In genomic region chr1:78070758-78071157, GRCh38 we compare ENCODE assay signal across 11 cellular contexts. TPM values are rescaled to one million over a fixed set of nuclear protein-coding genes. Genes with fewer than 3 reads are reported as not detected.
A peak's percentile ranks its signal among the peaks of the same experiment; 100 is the strongest.
DNase-seq lines count a peak whose midpoint lies in the region; TF ChIP-seq lines count a peak whose summit lies in the region.
"Had no signal": no experiment of that assay in that cellular context is flagged by ENCODE, and none has a peak within 500 bp of the region (broad histone marks: within the 10 kb centered on the region; RNA-seq: fewer than 3 reads in every experiment).

No MANE protein-coding gene starts in this region.

- no peaks in the 10 kb centered on the region for H3K36me3 Mint-ChIP-seq in activated T-helper 2 cell treated with anti-CD3 and anti-CD28 coated beads, Interferon-gamma antibody, Interleukin-2, Interleukin-4, amounts not matched to agents 10 μg/mL and 5 μg/mL and 100 μg/mL, durations not matched to agents 14 hours and 24 hours and 36 hours (ENCODE audit: low read depth)
- H3K36me3 Mint-ChIP-seq: activated naive CD4-positive, alpha-beta T cell treated with anti-CD3 and anti-CD28 coated beads, Interleukin-2, amount 50 U/mL, for 24 hours had no signal

- DNase-seq in BJ (ENCODE audit: low read depth) (peak; percentile 74), HCEC 1CT (peak; percentile 95), SK-N-SH (no peak), iris pigment epithelial cell (ENCODE audit: low read depth) (peak; percentile 93), head of caudate nucleus (no peak), occipital lobe (lab: John Stamatoyannopoulos, UW) (no peak), NCI-H2107 treated with DMSO at 0.1 percent for 48 hours (lab: John Stamatoyannopoulos, UW; ENCODE audit: unreplicated experiment) (no peak)
- no peak for DNase-seq in activated T-helper 2 cell treated with anti-CD3 and anti-CD28 coated beads, Interferon-gamma antibody, Interleukin-2, Interleukin-4, amounts not matched to agents 10 μg/mL and 5 μg/mL and 100 μg/mL, durations not matched to agents 14 hours and 24 hours and 36 hours (ENCODE audit: low spot score)
- DNase-seq: RPMI8226 had no signal

- H4K20me1 ChIP-seq in SK-N-SH (ENCODE audit: insufficient read depth), result no peaks in the 10 kb centered on the region

- peaks cover 0 to 19% of the 10 kb centered on the region in 2 experiments; a peak in 1 of 4 replicates for H3K4me1 ChIP-seq in SK-N-SH (ENCODE audit: control insufficient read depth in 1 of 2, insufficient read depth in 2 of 2, low read depth in 1 of 2, low read length in 1 of 2)

- no peaks in the 10 kb centered on the region for H3K9me3 Mint-ChIP-seq in activated T-helper 2 cell treated with anti-CD3 and anti-CD28 coated beads, Interferon-gamma antibody, Interleukin-2, Interleukin-4, amounts not matched to agents 10 μg/mL and 5 μg/mL and 100 μg/mL, durations not matched to agents 14 hours and 24 hours and 36 hours
- H3K9me3 Mint-ChIP-seq: activated naive CD4-positive, alpha-beta T cell treated with anti-CD3 and anti-CD28 coated beads, Interleukin-2, amount 50 U/mL, for 24 hours had no signal

- H3K9me2 ChIP-seq in SK-N-SH, result no peaks in the 10 kb centered on the region

- no peak overlapping the region for H2AFZ ChIP-seq in SK-N-SH (ENCODE audit: low read depth)

- intact Hi-C loops in head of caudate nucleus (cut with DNase I), result no loop called here
- intact Hi-C loops in activated T-helper 2 cell treated with anti-CD3 and anti-CD28 coated beads, Interferon-gamma antibody, Interleukin-2, Interleukin-4, amounts not matched to agents 10 μg/mL and 5 μg/mL and 100 μg/mL, durations not matched to agents 14 hours and 24 hours and 36 hours (cut with micrococcal nuclease), result no loop called here

- TF ChIP-seq CTCF in BJ (IDR thresholded peaks at IDR 0.05; ENCODE audit: insufficient read depth, low read depth, low read length) (no peak), SK-N-SH (IDR thresholded peaks at IDR 0.05) (no peak)

- H3K4me2 ChIP-seq in SK-N-SH, result no peak overlapping the region

- WGBS in SK-N-SH (ENCODE audit: low lambda C conversion rate), result 4% methylated on average over 2 of the region's 2 CpGs

- peak in 1 of 2 experiments; percentile 74; a peak in 1 of 4 replicates for TF ChIP-seq EP300 in SK-N-SH (IDR thresholded peaks at IDR 0.05; ENCODE audit: borderline replicate concordance in 1 of 2, low read depth in 1 of 2, low read length in 1 of 2)

- H3K79me2 ChIP-seq in SK-N-SH (ENCODE audit: insufficient read depth), result no peaks in the 10 kb centered on the region

- CTCF ChIA-PET in BJ (lab: Yijun Ruan, JAX), result interaction anchor here (2.2 kb wide), 1 partner anchor 43 kb away, joined by 8 read pairs; no protein-coding TSS in a partner anchor
- CTCF ChIA-PET in SK-N-SH (lab: Yijun Ruan, JAX), result no interaction called here

- H3K27me3 ChIP-seq in BJ (ENCODE audit: control insufficient read depth, insufficient read depth, low read length), result no peaks in the 10 kb centered on the region
- H3K27me3 ChIP-seq in SK-N-SH (ENCODE audit: insufficient read depth), result no peaks in the 10 kb centered on the region

- H3K27ac ChIP-seq in SK-N-SH (ENCODE audit: low read depth in 2 of 2, low read length in 1 of 2), result peak overlapping the region in 1 of 2 experiments; percentile 84; a peak in 2 of 4 replicates

- no peak overlapping the region for H3K27ac Mint-ChIP-seq in activated T-helper 2 cell treated with anti-CD3 and anti-CD28 coated beads, Interferon-gamma antibody, Interleukin-2, Interleukin-4, amounts not matched to agents 10 μg/mL and 5 μg/mL and 100 μg/mL, durations not matched to agents 14 hours and 24 hours and 36 hours
- H3K27ac Mint-ChIP-seq: activated naive CD4-positive, alpha-beta T cell treated with anti-CD3 and anti-CD28 coated beads, Interleukin-2, amount 50 U/mL, for 24 hours had no signal

- H3K27me3 Mint-ChIP-seq in activated T-helper 2 cell treated with anti-CD3 and anti-CD28 coated beads, Interferon-gamma antibody, Interleukin-2, Interleukin-4, amounts not matched to agents 10 μg/mL and 5 μg/mL and 100 μg/mL, durations not matched to agents 14 hours and 24 hours and 36 hours (ENCODE audit: low read depth), result peaks cover 13% of the 10 kb centered on the region

- peaks cover 16% of the 10 kb centered on the region for H3F3A ChIP-seq in SK-N-SH (replicated peaks; ENCODE audit: insufficient read depth)

- 0 out of 2 replicates have a peak overlapping the region, but pooled peaks have one; percentile 24 for H3K9ac ChIP-seq in SK-N-SH

- H3K36me3 ChIP-seq in BJ (ENCODE audit: control insufficient read depth, insufficient read depth, low read length) (no peaks in the 10 kb centered on the region), SK-N-SH (replicated peaks in 1 of 2; ENCODE audit: control insufficient read depth in 1 of 2, insufficient read depth in 2 of 2, low read length in 1 of 2) (no peaks in the 10 kb centered on the region)

- POLR2A ChIA-PET in BJ (lab: Charles Lee), result interaction anchor here (0.6 kb wide), 1 partner anchor 65 kb away, joined by 3 read pairs; no protein-coding TSS in a partner anchor
- POLR2A ChIA-PET in SK-N-SH (lab: Yijun Ruan, JAX), result no interaction called here

- no peak overlapping the region for H3K4me3 Mint-ChIP-seq in activated T-helper 2 cell treated with anti-CD3 and anti-CD28 coated beads, Interferon-gamma antibody, Interleukin-2, Interleukin-4, amounts not matched to agents 10 μg/mL and 5 μg/mL and 100 μg/mL, durations not matched to agents 14 hours and 24 hours and 36 hours (ENCODE audit: low read depth)
- H3K4me3 Mint-ChIP-seq: activated naive CD4-positive, alpha-beta T cell treated with anti-CD3 and anti-CD28 coated beads, Interleukin-2, amount 50 U/mL, for 24 hours had no signal

- TF ChIP-seq RAD21 in SK-N-SH (IDR thresholded peaks at IDR 0.05; ENCODE audit: low read length), result no peak

- H3K4me1 Mint-ChIP-seq in activated T-helper 2 cell treated with anti-CD3 and anti-CD28 coated beads, Interferon-gamma antibody, Interleukin-2, Interleukin-4, amounts not matched to agents 10 μg/mL and 5 μg/mL and 100 μg/mL, durations not matched to agents 14 hours and 24 hours and 36 hours (ENCODE audit: low read depth), result no peaks in the 10 kb centered on the region
- H3K4me1 Mint-ChIP-seq: activated naive CD4-positive, alpha-beta T cell treated with anti-CD3 and anti-CD28 coated beads, Interleukin-2, amount 50 U/mL, for 24 hours had no signal

- H3K9me3 ChIP-seq in SK-N-SH, result no peaks in the 10 kb centered on the region

- H3K4me3 ChIP-seq in BJ (ENCODE audit: low read depth, low read length), result no peak overlapping the region
- H3K4me3 ChIP-seq in SK-N-SH (ENCODE audit: low read depth in 2 of 2, low read length in 1 of 2), result no peak overlapping the region
- H3K4me3 ChIP-seq: lung had no signal

TF ChIP-seq in SK-N-SH, 30 proteins besides CTCF, POLR2A, EP300 and RAD21 (continues in another document):
- TF ChIP-seq JUND (IDR thresholded peaks at IDR 0.05) (peak; percentile 92), MEF2A (IDR thresholded peaks at IDR 0.05; ENCODE audit: borderline replicate concordance, low read depth) (peak; percentile 97), TEAD4 (IDR thresholded peaks at IDR 0.05; ENCODE audit: borderline replicate concordance, insufficient read depth) (peak; percentile 60; the same call in 1 of the 2 replicates), PBX3 (IDR thresholded peaks at IDR 0.05) (peak; percentile 78), MAX (IDR thresholded peaks at IDR 0.05; ENCODE audit: low read depth) (peak; percentile 70; the same call in 1 of the 2 replicates), EZH2phosphoT487 (IDR thresholded peaks at IDR 0.05; ENCODE audit: borderline replicate concordance, low read depth) (no peak), ZBTB33 (IDR thresholded peaks at IDR 0.05; ENCODE audit: borderline replicate concordance, low read depth) (no peak), NFIC (IDR thresholded peaks at IDR 0.05; ENCODE audit: borderline replicate concordance) (peak; percentile 73), RCOR1 (IDR thresholded peaks at IDR 0.05; ENCODE audit: low read length) (no peak)

RNA-seq across cellular contexts. Expression of gene GIPC2, which starts 25.0 kb away (rescaled TPM):
- polyA plus RNA-seq in BJ (2011; rRNA removed), result 0.04 and 0.15 TPM in 2 replicates
- polyA minus RNA-seq in BJ (2011; rRNA and poly(A)+ RNA removed), result 0.09 TPM in 1 of 2 replicates, not detected in the other
- 0.02 TPM in 1 of 2 replicates, not detected in the other for polyA plus RNA-seq in SK-N-SH (2012; rRNA removed)
- 0.04 TPM in 2 replicates for polyA plus RNA-seq in SK-N-SH (2012; cell fraction: cytosol; rRNA removed)
- polyA plus RNA-seq in SK-N-SH (2012; cell fraction: nucleus; rRNA removed), result not detected in 2 replicates
- 0.47 TPM for total RNA-seq in occipital lobe
- 0.07 and 0.09 TPM in 2 replicates for total RNA-seq in activated T-helper 2 cell treated with anti-CD3 and anti-CD28 coated beads, Interferon-gamma antibody, Interleukin-2, Interleukin-4, amounts not matched to agents 10 μg/mL and 5 μg/mL and 100 μg/mL, durations not matched to agents 14 hours and 24 hours and 36 hours

Comparison
In these comparisons a context has a peak if more than half of its experiments do, and no peak if none do; other contexts are left out.
1. DNase-seq: peak in BJ (single experiment), HCEC 1CT (single experiment) and iris pigment epithelial cell (single experiment); none in SK-N-SH (single experiment), head of caudate nucleus (0 of 42), occipital lobe (single experiment), NCI-H2107 treated with DMSO at 0.1 percent for 48 hours (single experiment) and activated T-helper 2 cell treated with anti-CD3 and anti-CD28 coated beads, Interferon-gamma antibody, Interleukin-2, Interleukin-4, amounts not matched to agents 10 μg/mL and 5 μg/mL and 100 μg/mL, durations not matched to agents 14 hours and 24 hours and 36 hours (single experiment).